ENCODE assay signal across 8 cellular contexts in genomic region chr7:21543528-21544302, GRCh38. TPM values are rescaled to one million over a fixed set of nuclear protein-coding genes. Genes with fewer than 3 reads are reported as not detected.
DNase-seq lines count a peak whose midpoint lies in the region; TF ChIP-seq lines count a peak whose summit lies in the region.

No MANE protein-coding gene starts in this region.

- H3K27ac Mint-ChIP-seq in chondrocyte (ENCODE audit: unreplicated experiment): no peak overlapping the region

- H3K27me3 ChIP-seq in muscle layer of colon (ENCODE audit: control insufficient read depth in 1 of 2, insufficient read depth in 2 of 2, low read length in 2 of 2): peaks cover 12 to 22% of the 10 kb centered on the region in 2 donors

- no peak overlapping the region for H3K9ac ChIP-seq in muscle layer of colon (ENCODE audit: low read length)

- H3K36me3 Mint-ChIP-seq in chondrocyte (ENCODE audit: low read depth): no peaks in the 10 kb centered on the region

- H3K4me3 ChIP-seq in GM12865 (ENCODE audit: low read depth, low read length) (peak overlapping the region; percentile 24), muscle layer of colon (ENCODE audit: low read depth in 1 of 2, low read length in 2 of 2) (peak overlapping the region; percentile 35 to 56)

- no peak for DNase-seq in GM12865 (ENCODE audit: low read depth)
- peak; percentile 24 for DNase-seq in NCI-H1092 treated with DMSO at 0.1 percent for 48 hours (lab: John Stamatoyannopoulos, UW)
- no peak for DNase-seq in chondrocyte (ENCODE audit: low spot score)
- DNase-seq in activated effector memory CD4-positive, alpha-beta T cell treated with Interleukin-2 at 50 U/mL for 16 hours: no peak
- DNase-seq in middle frontal gyrus (ENCODE audit: extremely low spot score, low spot score): no peak
- no peak for DNase-seq in kidney glomerular epithelial cell (lab: John Stamatoyannopoulos, UW)
- no peak for DNase-seq in GOT3 (lab: John Stamatoyannopoulos, UW)

- H3K9me3 Mint-ChIP-seq in chondrocyte (ENCODE audit: low read depth): no peaks in the 10 kb centered on the region

- peaks cover 51% of the 10 kb centered on the region for H3K27me3 Mint-ChIP-seq in chondrocyte (ENCODE audit: low read depth)

- no peak overlapping the region for H3K27ac ChIP-seq in muscle layer of colon (ENCODE audit: low read depth, low read length)

- no peaks in the 10 kb centered on the region for H3K36me3 ChIP-seq in muscle layer of colon (ENCODE audit: insufficient read depth, low read length)

- H3K9me3 ChIP-seq in muscle layer of colon (ENCODE audit: low read length): no peaks in the 10 kb centered on the region

- TF ChIP-seq CTCF in GM12865 (IDR thresholded peaks at IDR 0.05; ENCODE audit: insufficient read depth, low read depth, low read length, missing control alignments): no peak
- TF ChIP-seq CTCF in chondrocyte (IDR thresholded peaks at IDR 0.05): no peak

- H3K4me3 Mint-ChIP-seq in chondrocyte (ENCODE audit: unreplicated experiment): peak overlapping the region; percentile 67

- peaks cover 12% of the 10 kb centered on the region for H3K4me1 Mint-ChIP-seq in chondrocyte (ENCODE audit: low read depth)

- peaks cover 8% of the 10 kb centered on the region for H3K4me1 ChIP-seq in muscle layer of colon (ENCODE audit: insufficient read depth, low read length)

RNA-seq across cellular contexts. Expression of gene DNAH11, which starts 0.9 kb away (rescaled TPM):
- total RNA-seq in chondrocyte: 0.02 TPM in 1 of 3 replicates, not detected in the others
